1 cellular context compared by ENCODE assay signal in the genomic region with DNA sequence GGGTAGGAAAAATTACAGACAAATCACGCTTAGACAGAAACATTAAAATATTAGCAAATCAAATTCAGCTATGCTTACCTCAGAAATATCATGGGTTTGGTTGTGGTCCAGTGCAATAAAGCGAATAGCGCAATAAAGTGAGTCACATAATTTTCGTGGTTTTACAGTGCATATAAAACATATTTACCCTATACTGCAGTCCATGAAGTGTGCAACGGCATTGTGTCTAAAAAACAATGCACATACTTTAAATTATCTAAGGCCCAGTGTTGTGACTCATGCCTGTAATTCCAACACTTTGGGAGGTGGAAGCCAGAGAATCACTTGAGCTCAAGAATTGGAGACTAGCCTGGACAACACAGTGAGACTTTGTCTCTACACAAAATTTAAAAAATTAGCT.
TF ChIP-seq lines count a peak whose summit lies in the region.

No MANE protein-coding gene starts in this region.

TF ChIP-seq in endothelial cell of umbilical vein, 7 proteins besides CTCF, POLR2A, EP300 and RAD21 (continued from another document):
- no peak for TF ChIP-seq POLR2AphosphoS5 (IDR thresholded peaks at IDR 0.05; ENCODE audit: insufficient read depth, low read depth, low read length)
- TF ChIP-seq, protein P1, sequence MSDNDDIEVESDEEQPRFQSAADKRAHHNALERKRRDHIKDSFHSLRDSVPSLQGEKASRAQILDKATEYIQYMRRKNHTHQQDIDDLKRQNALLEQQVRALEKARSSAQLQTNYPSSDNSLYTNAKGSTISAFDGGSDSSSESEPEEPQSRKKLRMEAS (IDR thresholded peaks at IDR 0.05; ENCODE audit: insufficient read depth, insufficient read length) = no peak
